32 cellular contexts compared by ENCODE assay signal in the genomic region with DNA sequence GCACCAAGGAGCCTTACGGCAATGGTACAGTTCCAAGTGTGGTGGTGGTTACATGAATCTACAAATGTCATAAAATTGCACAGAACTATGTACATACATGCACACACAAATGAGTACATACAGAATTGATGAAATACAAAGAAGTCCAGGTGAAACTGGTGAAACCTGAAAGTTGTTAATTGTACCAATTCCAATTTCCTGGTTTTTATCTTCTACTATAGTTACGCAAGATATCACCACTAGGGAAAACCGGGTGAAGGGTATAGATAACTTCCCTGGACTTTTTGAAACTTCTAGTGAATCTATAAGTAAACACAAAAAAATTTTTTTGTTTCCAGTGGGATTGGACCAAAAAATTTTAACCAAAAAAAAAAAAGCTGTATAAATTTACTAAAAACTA. TPM values are rescaled to one million over a fixed set of nuclear protein-coding genes. Genes with fewer than 3 reads are reported as not detected.
A peak's percentile ranks its signal among the peaks of the same experiment; 100 is the strongest.
DNase-seq lines count a peak whose midpoint lies in the region; ATAC-seq and TF ChIP-seq lines count a peak whose summit lies in the region.
"Had no signal": no experiment of that assay in that cellular context is flagged by ENCODE, and none has a peak within 500 bp of the region (broad histone marks: within the 10 kb centered on the region; RNA-seq: fewer than 3 reads in every experiment).

No MANE protein-coding gene starts in this region.

- peak; percentile 56 for DNase-seq in LNCaP clone FGC (ENCODE audit: low read depth)
- no peak for DNase-seq in body of pancreas
- no peak for DNase-seq in left colon
- DNase-seq in activated naive CD4-positive, alpha-beta T cell treated with anti-CD3 and anti-CD28 coated beads, Interleukin-2, amount 50 U/mL, for 72 hours (ENCODE audit: low spot score in 2 of 2), result no peak
- DNase-seq in DMS 273 treated with DMSO at 0.1 percent for 48 hours (lab: John Stamatoyannopoulos, UW), result no peak
- DNase-seq in effector CD4-positive, alpha-beta T cell, result no peak
- DNase-seq in activated CD8-positive, alpha-beta memory T cell treated with anti-CD3 and anti-CD28 coated beads, Interleukin-2, amount 10 ng/mL, durations not matched to agents 7 days and 5 days, result no peak
- DNase-seq: activated CD4-positive, alpha-beta memory T cell treated with anti-CD3 and anti-CD28 coated beads, Interleukin-2, amount 10 ng/mL, durations not matched to agents 7 days and 5 days; activated CD8-positive, alpha-beta memory T cell treated with anti-CD3 and anti-CD28 coated beads, Interleukin-2, amount 50 U/mL, for 48 hours; activated naive CD4-positive, alpha-beta T cell treated with anti-CD3 and anti-CD28 coated beads, Interleukin-2, amount 10 ng/mL, durations not matched to agents 7 days and 5 days; amniotic stem cell; effector memory CD8-positive, alpha-beta T cell; heart left ventricle; kidney glomerular epithelial cell; natural killer cell; NCI-H1048; NCI-H748 treated with DMSO at 0.1 percent for 48 hours; occipital lobe; sigmoid colon; stimulated activated CD4-positive, alpha-beta T cell treated with anti-CD3 and anti-CD28 coated beads, Interleukin-15, amount 100 ng/mL, for 24 hours; T-helper 17 cell; upper lobe of right lung had no signal

- no peak for TF ChIP-seq POLR2A in body of pancreas (IDR thresholded peaks at IDR 0.05)

- H3K4me1 ChIP-seq in body of pancreas, result peaks cover 7% of the 10 kb centered on the region
- peaks cover 0 to 7% (median 3%) of the 10 kb centered on the region in 5 donors for H3K4me1 ChIP-seq in subcutaneous abdominal adipose tissue (ENCODE audit: control insufficient read depth in 5 of 5, insufficient read depth in 5 of 5, low read length in 5 of 5)

- H3K27me3 ChIP-seq in body of pancreas, result no peaks in the 10 kb centered on the region
- H3K27me3 ChIP-seq in subcutaneous abdominal adipose tissue (ENCODE audit: control insufficient read depth in 5 of 5, insufficient read depth in 4 of 5, low read length in 5 of 5), result no peaks in the 10 kb centered on the region
- H3K27me3 ChIP-seq: BLaER1 treated with 17β-estradiol and CSF1 and Interleukin-3, amounts not matched to agents 10 nM and 100 nM; colonic mucosa; esophagus muscularis mucosa; foreskin keratinocyte; heart left ventricle; sigmoid colon; upper lobe of right lung had no signal

- intact Hi-C loops in body of pancreas (cut with DNase I), result no loop called here
- intact Hi-C loops in left colon (cut with DNase I, micrococcal nuclease), result no loop called here

- H3K27ac ChIP-seq in body of pancreas (no peak overlapping the region), subcutaneous abdominal adipose tissue (ENCODE audit: low read depth, low read length) (peak overlapping the region; percentile 20)
- H3K27ac ChIP-seq: BLaER1 treated with 17β-estradiol and CSF1 and Interleukin-3, amounts not matched to agents 10 nM and 100 nM; colonic mucosa; esophagus muscularis mucosa; foreskin keratinocyte; heart left ventricle; sigmoid colon; upper lobe of right lung had no signal

- H3K9ac ChIP-seq in subcutaneous abdominal adipose tissue (ENCODE audit: low read length in 5 of 5), result no peak overlapping the region
- H3K9ac ChIP-seq: BLaER1 treated with 17β-estradiol and CSF1 and Interleukin-3, amounts not matched to agents 10 nM and 100 nM had no signal

- H3K27ac Mint-ChIP-seq in activated naive CD4-positive, alpha-beta T cell treated with anti-CD3 and anti-CD28 coated beads, Interleukin-2, amount 50 U/mL, for 72 hours, result no peak overlapping the region
- no peak overlapping the region for H3K27ac Mint-ChIP-seq in activated CD8-positive, alpha-beta memory T cell treated with anti-CD3 and anti-CD28 coated beads, Interleukin-2, amount 10 ng/mL, durations not matched to agents 7 days and 5 days
- H3K27ac Mint-ChIP-seq: activated CD4-positive, alpha-beta memory T cell treated with anti-CD3 and anti-CD28 coated beads, Interleukin-2, amount 10 ng/mL, durations not matched to agents 7 days and 5 days; activated naive CD4-positive, alpha-beta T cell treated with anti-CD3 and anti-CD28 coated beads, Interleukin-2, amount 10 ng/mL, durations not matched to agents 7 days and 5 days; activated T-helper 17 cell treated with anti-CD3 and anti-CD28 coated beads, Interleukin-2, amount 50 U/mL, for 72 hours; effector memory CD8-positive, alpha-beta T cell; natural killer cell; stimulated activated effector memory CD8-positive, alpha-beta T cell treated with anti-CD3 and anti-CD28 coated beads, Interleukin-12 subunit alpha, Interleukin-12 subunit beta, amount 100 ng/mL, for 72 hours; T-helper 17 cell had no signal

- CTCF ChIA-PET in activated CD8-positive, alpha-beta memory T cell treated with anti-CD3 and anti-CD28 coated beads, Interleukin-2, amount 10 ng/mL, durations not matched to agents 7 days and 5 days (lab: Charles Lee), result interaction anchor here (1.0 kb wide), 1 partner anchor 20 kb away, joined by 3 read pairs; no protein-coding TSS in a partner anchor

- 38 to 41% methylated on average over 3 of the region's 3 CpGs for WGBS in body of pancreas, 2 donors

- peaks cover 10% of the 10 kb centered on the region for H3K4me1 Mint-ChIP-seq in activated CD8-positive, alpha-beta memory T cell treated with anti-CD3 and anti-CD28 coated beads, Interleukin-2, amount 10 ng/mL, durations not matched to agents 7 days and 5 days

- no peaks in the 10 kb centered on the region for H3K36me3 Mint-ChIP-seq in activated naive CD4-positive, alpha-beta T cell treated with anti-CD3 and anti-CD28 coated beads, Interleukin-2, amount 50 U/mL, for 72 hours
- H3K36me3 Mint-ChIP-seq in activated CD8-positive, alpha-beta memory T cell treated with anti-CD3 and anti-CD28 coated beads, Interleukin-2, amount 10 ng/mL, durations not matched to agents 7 days and 5 days, result no peaks in the 10 kb centered on the region
- H3K36me3 Mint-ChIP-seq: activated naive CD4-positive, alpha-beta T cell treated with anti-CD3 and anti-CD28 coated beads, Interleukin-2, amount 10 ng/mL, durations not matched to agents 7 days and 5 days; natural killer cell; stimulated activated effector memory CD8-positive, alpha-beta T cell treated with anti-CD3 and anti-CD28 coated beads, Interleukin-12 subunit alpha, Interleukin-12 subunit beta, amount 100 ng/mL, for 72 hours had no signal

- H3K9me3 Mint-ChIP-seq in activated naive CD4-positive, alpha-beta T cell treated with anti-CD3 and anti-CD28 coated beads, Interleukin-2, amount 50 U/mL, for 72 hours, result no peaks in the 10 kb centered on the region
- no peaks in the 10 kb centered on the region for H3K9me3 Mint-ChIP-seq in activated CD8-positive, alpha-beta memory T cell treated with anti-CD3 and anti-CD28 coated beads, Interleukin-2, amount 10 ng/mL, durations not matched to agents 7 days and 5 days (ENCODE audit: low read depth)
- H3K9me3 Mint-ChIP-seq: activated CD4-positive, alpha-beta memory T cell treated with anti-CD3 and anti-CD28 coated beads, Interleukin-2, amount 10 ng/mL, durations not matched to agents 7 days and 5 days; activated naive CD4-positive, alpha-beta T cell treated with anti-CD3 and anti-CD28 coated beads, Interleukin-2, amount 10 ng/mL, durations not matched to agents 7 days and 5 days; activated T-helper 17 cell treated with anti-CD3 and anti-CD28 coated beads, Interleukin-2, amount 50 U/mL, for 72 hours; effector memory CD8-positive, alpha-beta T cell; natural killer cell; stimulated activated effector memory CD8-positive, alpha-beta T cell treated with anti-CD3 and anti-CD28 coated beads, Interleukin-12 subunit alpha, Interleukin-12 subunit beta, amount 100 ng/mL, for 72 hours had no signal

- H3K4me3 ChIP-seq in LNCaP clone FGC (ENCODE audit: low read depth, low read length) (no peak overlapping the region), body of pancreas (no peak overlapping the region), subcutaneous abdominal adipose tissue (ENCODE audit: low read depth in 1 of 5, low read length in 5 of 5) (no peak overlapping the region)
- H3K4me3 ChIP-seq: BLaER1 treated with 17β-estradiol and CSF1 and Interleukin-3, amounts not matched to agents 10 nM and 100 nM; colonic mucosa; esophagus muscularis mucosa; heart left ventricle; lung; sigmoid colon; upper lobe of right lung had no signal

- H3K4me3 Mint-ChIP-seq in activated CD8-positive, alpha-beta memory T cell treated with anti-CD3 and anti-CD28 coated beads, Interleukin-2, amount 10 ng/mL, durations not matched to agents 7 days and 5 days, result no peak overlapping the region
- H3K4me3 Mint-ChIP-seq: activated CD4-positive, alpha-beta memory T cell treated with anti-CD3 and anti-CD28 coated beads, Interleukin-2, amount 10 ng/mL, durations not matched to agents 7 days and 5 days; activated naive CD4-positive, alpha-beta T cell treated with anti-CD3 and anti-CD28 coated beads, Interleukin-2, amount 10 ng/mL, durations not matched to agents 7 days and 5 days; activated T-helper 17 cell treated with anti-CD3 and anti-CD28 coated beads, Interleukin-2, amount 50 U/mL, for 72 hours; effector memory CD8-positive, alpha-beta T cell; natural killer cell; stimulated activated effector memory CD8-positive, alpha-beta T cell treated with anti-CD3 and anti-CD28 coated beads, Interleukin-12 subunit alpha, Interleukin-12 subunit beta, amount 100 ng/mL, for 72 hours; T-helper 17 cell had no signal

- peak; percentile 56 for ATAC-seq in body of pancreas
- ATAC-seq in left colon, result peak; percentile 63
- no peak for ATAC-seq in activated naive CD4-positive, alpha-beta T cell treated with anti-CD3 and anti-CD28 coated beads, Interleukin-2, amount 50 U/mL, for 72 hours
- no peak for ATAC-seq in activated CD8-positive, alpha-beta memory T cell treated with anti-CD3 and anti-CD28 coated beads, Interleukin-2, amount 10 ng/mL, durations not matched to agents 7 days and 5 days
- ATAC-seq: activated CD4-positive, CD25-positive, alpha-beta regulatory T cell treated with anti-CD3 and anti-CD28 coated beads, Interleukin-2, amount 50 U/mL, for 24 hours; activated T-helper 17 cell treated with anti-CD3 and anti-CD28 coated beads, Interleukin-2, amount 50 U/mL, for 72 hours; effector memory CD8-positive, alpha-beta T cell; foreskin keratinocyte; heart left ventricle; natural killer cell; SK-N-SH treated with all-trans-retinoic acid at 6 μM for 48 hours; stimulated activated effector memory CD8-positive, alpha-beta T cell treated with anti-CD3 and anti-CD28 coated beads, Interleukin-12 subunit alpha, Interleukin-12 subunit beta, amount 100 ng/mL, for 72 hours; T-helper 17 cell; upper lobe of right lung had no signal

- H3K36me3 ChIP-seq in body of pancreas (replicated peaks in 1 of 2; ENCODE audit: insufficient read depth in 1 of 2, low read depth in 2 of 2) (no peaks in the 10 kb centered on the region), subcutaneous abdominal adipose tissue (ENCODE audit: control insufficient read depth in 5 of 5, insufficient read depth in 5 of 5, low read length in 5 of 5) (no peaks in the 10 kb centered on the region)
- H3K36me3 ChIP-seq: BLaER1 treated with 17β-estradiol and CSF1 and Interleukin-3, amounts not matched to agents 10 nM and 100 nM; colonic mucosa; esophagus muscularis mucosa; heart left ventricle; sigmoid colon; upper lobe of right lung had no signal

- peaks cover 2% of the 10 kb centered on the region for H3K27me3 Mint-ChIP-seq in activated CD8-positive, alpha-beta memory T cell treated with anti-CD3 and anti-CD28 coated beads, Interleukin-2, amount 10 ng/mL, durations not matched to agents 7 days and 5 days
- H3K27me3 Mint-ChIP-seq: activated T-helper 17 cell treated with anti-CD3 and anti-CD28 coated beads, Interleukin-2, amount 50 U/mL, for 72 hours; effector memory CD8-positive, alpha-beta T cell had no signal

- H3K9me3 ChIP-seq in body of pancreas (no peaks in the 10 kb centered on the region), subcutaneous abdominal adipose tissue (ENCODE audit: control insufficient read depth in 5 of 5, low read length in 5 of 5) (no peaks in the 10 kb centered on the region)
- H3K9me3 ChIP-seq: BLaER1 treated with 17β-estradiol and CSF1 and Interleukin-3, amounts not matched to agents 10 nM and 100 nM; colonic mucosa; esophagus muscularis mucosa; heart left ventricle; sigmoid colon; upper lobe of right lung had no signal

- TF ChIP-seq CTCF in LNCaP clone FGC (IDR thresholded peaks at IDR 0.05; ENCODE audit: control insufficient read depth, extremely low read depth, insufficient read depth) (no peak), body of pancreas (IDR thresholded peaks at IDR 0.05) (peak in 4 of 7 experiments; percentile 15 to 21 (median 15))

RNA-seq across cellular contexts. Expression of a gene that starts 18.9 kb away (rescaled TPM):
- total RNA-seq in body of pancreas (1 to 10 TPM; 3.1 to 4.3 TPM), left colon (under 1 TPM; 0.42 to 0.49 TPM)
- total RNA-seq in activated naive CD4-positive, alpha-beta T cell treated with anti-CD3 and anti-CD28 coated beads, Interleukin-2, amount 50 U/mL, for 72 hours, result under 1 TPM; 0.57 to 0.78 TPM
- total RNA-seq in activated CD8-positive, alpha-beta memory T cell treated with anti-CD3 and anti-CD28 coated beads, Interleukin-2, amount 10 ng/mL, durations not matched to agents 7 days and 5 days, result under 1 TPM; 0.21 to 0.47 TPM

RNA-seq across cellular contexts. Expression of a gene that starts 18.9 kb away (rescaled TPM):
- total RNA-seq in body of pancreas, result 10 to 100 TPM; 15.8 to 19.1 TPM
- total RNA-seq in left colon, result 10 to 100 TPM; 11.4 to 16.2 TPM
- total RNA-seq in activated naive CD4-positive, alpha-beta T cell treated with anti-CD3 and anti-CD28 coated beads, Interleukin-2, amount 50 U/mL, for 72 hours, result 10 to 100 TPM; 39.1 to 61.5 TPM
- total RNA-seq in activated CD8-positive, alpha-beta memory T cell treated with anti-CD3 and anti-CD28 coated beads, Interleukin-2, amount 10 ng/mL, durations not matched to agents 7 days and 5 days, result 10 to 100 TPM; 49.1 to 50.4 TPM

Comparison
In these comparisons a context has a peak if more than half of its experiments do, and no peak if none do; other contexts are left out.
1. ATAC-seq: peak in body of pancreas (single experiment) and left colon (single experiment); none in activated naive CD4-positive, alpha-beta T cell treated with anti-CD3 and anti-CD28 coated beads, Interleukin-2, amount 50 U/mL, for 72 hours (0 of 2) and activated CD8-positive, alpha-beta memory T cell treated with anti-CD3 and anti-CD28 coated beads, Interleukin-2, amount 10 ng/mL, durations not matched to agents 7 days and 5 days (single experiment).